ENCODE assay signal across 25 cellular contexts in genomic region chr17:18368948-18369347, GRCh38. TPM values are rescaled to one million over a fixed set of nuclear protein-coding genes. Genes with fewer than 3 reads are reported as not detected.
"Had no signal": no experiment of that assay in that cellular context is flagged by ENCODE, and none has a peak within 500 bp of the region (broad histone marks: within the 10 kb centered on the region; RNA-seq: fewer than 3 reads in every experiment).

No MANE protein-coding gene starts in this region.

- H3K27ac Mint-ChIP-seq: activated CD4-positive, alpha-beta memory T cell treated with anti-CD3 and anti-CD28 coated beads, Interleukin-2, amount 10 ng/mL, durations not matched to agents 7 days and 5 days; activated CD4-positive, alpha-beta T cell treated with anti-CD3 and anti-CD28 coated beads, Interleukin-2, amount 10 ng/mL, durations not matched to agents 24 days and 14 days; activated naive CD4-positive, alpha-beta T cell treated with anti-CD3 and anti-CD28 coated beads for 36 hours; activated naive CD8-positive, alpha-beta T cell treated with anti-CD3 and anti-CD28 coated beads, Interleukin-2, amount 10 ng/mL, durations not matched to agents 7 days and 5 days; activated T-cell treated with anti-CD3 and anti-CD28 coated beads, Interleukin-2, amount 50 U/mL, for 72 hours; mesothelial cell of epicardium; stimulated activated naive CD8-positive, alpha-beta T cell treated with anti-CD3 and anti-CD28 coated beads, Interleukin-15, Interleukin-2, amounts not matched to agents 100 ng/mL and 50 ng/mL, for 24 hours had no signal

- H3K4me1 Mint-ChIP-seq: activated naive CD8-positive, alpha-beta T cell treated with anti-CD3 and anti-CD28 coated beads, Interleukin-2, amount 10 ng/mL, durations not matched to agents 7 days and 5 days; mesothelial cell of epicardium had no signal

- DNase-seq: activated CD4-positive, alpha-beta memory T cell treated with anti-CD3 and anti-CD28 coated beads, Interleukin-2, amount 10 ng/mL, durations not matched to agents 7 days and 5 days; activated CD4-positive, alpha-beta T cell treated with anti-CD3 and anti-CD28 coated beads, Interleukin-2, amount 10 ng/mL, durations not matched to agents 24 days and 14 days; activated effector memory CD4-positive, alpha-beta T cell treated with Interleukin-2 at 50 U/mL for 16 hours; activated naive CD4-positive, alpha-beta T cell treated with anti-CD3 and anti-CD28 coated beads for 36 hours; activated naive CD8-positive, alpha-beta T cell treated with anti-CD3 and anti-CD28 coated beads, Interleukin-2, amount 10 ng/mL, durations not matched to agents 7 days and 5 days; activated T-cell treated with anti-CD3 and anti-CD28 coated beads, Interleukin-2, amount 50 U/mL, for 72 hours; amygdala; effector CD4-positive, alpha-beta T cell; glutamatergic neuron; left ventricle myocardium inferior; naive thymus-derived CD8-positive, alpha-beta T cell; right cardiac atrium; stimulated activated CD4-positive, alpha-beta T cell treated with anti-CD3 and anti-CD28 coated beads, Interleukin-12 subunit alpha, Interleukin-12 subunit beta, amount 100 ng/mL, for 4 hours; substantia nigra; T-helper 17 cell; thyroid gland had no signal

- H3K4me3 Mint-ChIP-seq: activated CD4-positive, alpha-beta memory T cell treated with anti-CD3 and anti-CD28 coated beads, Interleukin-2, amount 10 ng/mL, durations not matched to agents 7 days and 5 days; activated CD4-positive, alpha-beta T cell treated with anti-CD3 and anti-CD28 coated beads, Interleukin-2, amount 10 ng/mL, durations not matched to agents 24 days and 14 days; activated naive CD4-positive, alpha-beta T cell treated with anti-CD3 and anti-CD28 coated beads for 36 hours; activated naive CD8-positive, alpha-beta T cell treated with anti-CD3 and anti-CD28 coated beads, Interleukin-2, amount 10 ng/mL, durations not matched to agents 7 days and 5 days; activated T-cell treated with anti-CD3 and anti-CD28 coated beads, Interleukin-2, amount 50 U/mL, for 72 hours; mesothelial cell of epicardium; naive thymus-derived CD8-positive, alpha-beta T cell; stimulated activated naive CD8-positive, alpha-beta T cell treated with anti-CD3 and anti-CD28 coated beads, Interleukin-15, Interleukin-2, amounts not matched to agents 100 ng/mL and 50 ng/mL, for 24 hours; T-helper 17 cell had no signal

- H3K4me3 ChIP-seq: hepatocyte, left ventricle myocardium inferior, pancreas, thyroid gland had no signal

- H3K36me3 Mint-ChIP-seq: activated naive CD8-positive, alpha-beta T cell treated with anti-CD3 and anti-CD28 coated beads, Interleukin-2, amount 10 ng/mL, durations not matched to agents 7 days and 5 days; mesothelial cell of epicardium; naive thymus-derived CD8-positive, alpha-beta T cell had no signal

- H3K36me3 ChIP-seq: left ventricle myocardium inferior, pancreas, thyroid gland had no signal

- ATAC-seq: activated T-cell treated with anti-CD3 and anti-CD28 coated beads, Interleukin-2, amount 50 U/mL, for 72 hours; naive thymus-derived CD8-positive, alpha-beta T cell; pancreas; right cardiac atrium; T-helper 17 cell had no signal

- H3K27me3 ChIP-seq: hepatocyte, pancreas, thyroid gland had no signal

- H3K9me3 ChIP-seq: pancreas, thyroid gland had no signal

- H3K4me1 ChIP-seq: thyroid gland had no signal

- H3K9me3 Mint-ChIP-seq: activated CD4-positive, alpha-beta T cell treated with anti-CD3 and anti-CD28 coated beads, Interleukin-2, amount 10 ng/mL, durations not matched to agents 24 days and 14 days; activated naive CD4-positive, alpha-beta T cell treated with anti-CD3 and anti-CD28 coated beads for 36 hours; activated naive CD8-positive, alpha-beta T cell treated with anti-CD3 and anti-CD28 coated beads, Interleukin-2, amount 10 ng/mL, durations not matched to agents 7 days and 5 days; activated T-cell treated with anti-CD3 and anti-CD28 coated beads, Interleukin-2, amount 50 U/mL, for 72 hours; mesothelial cell of epicardium; naive thymus-derived CD8-positive, alpha-beta T cell; stimulated activated naive CD8-positive, alpha-beta T cell treated with anti-CD3 and anti-CD28 coated beads, Interleukin-15, Interleukin-2, amounts not matched to agents 100 ng/mL and 50 ng/mL, for 24 hours had no signal

- H3K27ac ChIP-seq: hepatocyte, left ventricle myocardium inferior, pancreas, thyroid gland had no signal

RNA-seq across cellular contexts. Expression of gene EVPLL, which starts 8.6 kb away (rescaled TPM):
- total RNA-seq: activated CD4-positive, alpha-beta memory T cell treated with anti-CD3 and anti-CD28 coated beads, Interleukin-2, amount 10 ng/mL, durations not matched to agents 7 days and 5 days; activated CD4-positive, alpha-beta T cell treated with anti-CD3 and anti-CD28 coated beads, Interleukin-2, amount 10 ng/mL, durations not matched to agents 24 days and 14 days; activated naive CD4-positive, alpha-beta T cell treated with anti-CD3 and anti-CD28 coated beads for 36 hours; activated naive CD8-positive, alpha-beta T cell treated with anti-CD3 and anti-CD28 coated beads, Interleukin-2, amount 10 ng/mL, durations not matched to agents 7 days and 5 days; activated T-cell treated with anti-CD3 and anti-CD28 coated beads, Interleukin-2, amount 50 U/mL, for 72 hours; cardiac septum; chondrocyte; frontal cortex; hepatocyte; left ventricle myocardium inferior; lung microvascular endothelial cell; mesothelial cell of epicardium; naive thymus-derived CD8-positive, alpha-beta T cell; pancreas; pulmonary artery endothelial cell; right cardiac atrium; T-helper 17 cell had no signal
